In genomic region chr11:64863381-64864060, GRCh38 we compare ENCODE assay signal across 9 cellular contexts. TPM values are rescaled to one million over a fixed set of nuclear protein-coding genes. Genes with fewer than 3 reads are reported as not detected.
DNase-seq lines count a peak whose midpoint lies in the region; ATAC-seq, FAIRE-seq and TF ChIP-seq lines count a peak whose summit lies in the region.
"Had no signal": no experiment of that assay in that cellular context is flagged by ENCODE, and none has a peak within 500 bp of the region (broad histone marks: within the 10 kb centered on the region; RNA-seq: fewer than 3 reads in every experiment).

No MANE protein-coding gene starts in this region.

- WGBS in HUES64 = 76% methylated on average over 23 of the region's 23 CpGs

- H3K9ac ChIP-seq in HUES64 (ENCODE audit: low read depth, low read length) = peak overlapping the region; percentile 21; the same call in 1 of the 2 replicates
- peak overlapping the region; percentile 60 for H3K9ac ChIP-seq in keratinocyte (ENCODE audit: control insufficient read depth, extremely low read depth, insufficient read depth, low read length)
- H3K9ac ChIP-seq: SK-N-SH had no signal

- peak overlapping the region; percentile 74 for H3K4me2 ChIP-seq in keratinocyte (ENCODE audit: control insufficient read depth, extremely low read depth, insufficient read depth, low read depth, low read length)
- H3K4me2 ChIP-seq: SK-N-SH had no signal

- H3K27ac ChIP-seq in HUES64 (ENCODE audit: low read depth, low read length) = peak overlapping the region; percentile 49
- peak overlapping the region; percentile 74 for H3K27ac ChIP-seq in keratinocyte (ENCODE audit: control insufficient read depth, insufficient read depth, low read length)

- H3K36me3 ChIP-seq in HUES64 (ENCODE audit: insufficient read depth, low read length) (peaks cover 5% of the 10 kb centered on the region; the same call in 1 of the 2 replicates), keratinocyte (ENCODE audit: control insufficient read depth in 2 of 2, extremely low read depth in 1 of 2, insufficient read depth in 2 of 2, low read length in 2 of 2) (peaks cover 18% of the 10 kb centered on the region in 2 experiments)

- DNase-seq in keratinocyte (ENCODE audit: low read depth, low spot score) = no peak
- DNase-seq in stimulated activated naive CD8-positive, alpha-beta T cell treated with anti-CD3 and anti-CD28 coated beads, Interleukin-15, amount 100 ng/mL, for 72 hours = no peak
- DNase-seq: SK-N-SH had no signal

- dilution Hi-C loops in keratinocyte (cut with MboI; ENCODE audit: extremely low pct_ligation_motif_present, low sequenced_read_pairs) = no loop called here

- H4K20me1 ChIP-seq in keratinocyte (ENCODE audit: control insufficient read depth, extremely low read depth, insufficient read depth, low read length) = peaks cover 3% of the 10 kb centered on the region

- peaks cover 80% of the 10 kb centered on the region for H3K79me2 ChIP-seq in keratinocyte (ENCODE audit: control insufficient read depth, insufficient read depth, low read length)

- peak overlapping the region; percentile 94 for H3K27ac Mint-ChIP-seq in activated naive CD8-positive, alpha-beta T cell
- H3K27ac Mint-ChIP-seq in stimulated activated naive CD8-positive, alpha-beta T cell treated with anti-CD3 and anti-CD28 coated beads, Interleukin-15, amount 100 ng/mL, for 72 hours = peak overlapping the region; percentile 94 to 99

- no peak for TF ChIP-seq CTCF in keratinocyte (optimal IDR thresholded peaks at IDR 0.05 in 1 of 3, IDR thresholded peaks at IDR 0.05 in 1 of 3, conservative IDR thresholded peaks at IDR 0.05 in 1 of 3; ENCODE audit: extremely low read depth in 1 of 3, insufficient read depth in 2 of 3, low read length in 3 of 3)

- no peak for FAIRE-seq in keratinocyte (lab: Jason Lieb, UNC)

- no peaks in the 10 kb centered on the region for H3K9me3 Mint-ChIP-seq in activated naive CD8-positive, alpha-beta T cell (ENCODE audit: low read depth)
- H3K9me3 Mint-ChIP-seq in stimulated activated naive CD8-positive, alpha-beta T cell treated with anti-CD3 and anti-CD28 coated beads, Interleukin-15, amount 100 ng/mL, for 72 hours = peaks cover 0 to 8% of the 10 kb centered on the region in 2 donors

- peaks cover 92% of the 10 kb centered on the region for H3K4me1 Mint-ChIP-seq in activated naive CD8-positive, alpha-beta T cell (ENCODE audit: low read depth)
- peaks cover 95% of the 10 kb centered on the region for H3K4me1 Mint-ChIP-seq in stimulated activated naive CD8-positive, alpha-beta T cell treated with anti-CD3 and anti-CD28 coated beads, Interleukin-15, amount 100 ng/mL, for 72 hours

- H2AFZ ChIP-seq in keratinocyte (ENCODE audit: control insufficient read depth, low read length) = no peak overlapping the region

- H3K27me3 Mint-ChIP-seq in activated naive CD8-positive, alpha-beta T cell = no peaks in the 10 kb centered on the region
- H3K27me3 Mint-ChIP-seq in stimulated activated naive CD8-positive, alpha-beta T cell treated with anti-CD3 and anti-CD28 coated beads, Interleukin-15, amount 100 ng/mL, for 72 hours = no peaks in the 10 kb centered on the region

- H3K27me3 ChIP-seq in HUES64 (ENCODE audit: insufficient read depth, low read length) = no peaks in the 10 kb centered on the region
- H3K27me3 ChIP-seq in keratinocyte (ENCODE audit: control insufficient read depth, extremely low read depth, insufficient read depth, low read length) = no peaks in the 10 kb centered on the region

- peaks cover 16% of the 10 kb centered on the region for H3K36me3 Mint-ChIP-seq in activated naive CD8-positive, alpha-beta T cell

- H3K9me3 ChIP-seq in HUES64 (ENCODE audit: insufficient read depth, low read depth, low read length) (no peaks in the 10 kb centered on the region), keratinocyte (ENCODE audit: control insufficient read depth, low read depth, low read length) (no peaks in the 10 kb centered on the region)
- H3K9me3 ChIP-seq: SK-N-SH had no signal

- ATAC-seq in stimulated activated naive CD8-positive, alpha-beta T cell treated with anti-CD3 and anti-CD28 coated beads, Interleukin-15, amount 100 ng/mL, for 72 hours = no peak
- ATAC-seq in HG02870 (IDR thresholded peaks at IDR 0.05; ENCODE audit: unreplicated experiment) (no peak), HG03159 (IDR thresholded peaks at IDR 0.05; ENCODE audit: unreplicated experiment) (no peak), GM19397 (IDR thresholded peaks at IDR 0.05; ENCODE audit: unreplicated experiment) (no peak), esophagus mucosa (no peak)

- H3K4me1 ChIP-seq in HUES64 (ENCODE audit: insufficient read depth, low read length) = peaks cover 20% of the 10 kb centered on the region; the same call in 1 of the 2 replicates
- H3K4me1 ChIP-seq in keratinocyte (ENCODE audit: control insufficient read depth, extremely low read depth, insufficient read depth, low read length) = peaks cover 56% of the 10 kb centered on the region

- H3K4me3 Mint-ChIP-seq in activated naive CD8-positive, alpha-beta T cell = peak overlapping the region; percentile 73
- H3K4me3 Mint-ChIP-seq in stimulated activated naive CD8-positive, alpha-beta T cell treated with anti-CD3 and anti-CD28 coated beads, Interleukin-15, amount 100 ng/mL, for 72 hours = peak overlapping the region; percentile 87 to 94

- peaks cover 8% of the 10 kb centered on the region for H3K9me1 ChIP-seq in keratinocyte (ENCODE audit: control insufficient read depth, extremely low read depth, insufficient read depth, low read length)

- H3K4me3 ChIP-seq in HUES64 (ENCODE audit: low read length) (no peak overlapping the region), keratinocyte (ENCODE audit: control insufficient read depth in 2 of 3, extremely low read depth in 1 of 3, insufficient read depth in 2 of 3, low read depth in 1 of 3, low read length in 3 of 3) (no peak overlapping the region)

RNA-seq across cellular contexts. Expression of gene EHD1, which starts 14.9 kb away (rescaled TPM):
- 20.5 TPM for polyA plus RNA-seq in HUES64 (2013, experiment 1 of 2)
- polyA plus RNA-seq in HUES64 (2013, experiment 2 of 2) = 19.7 TPM
- 73.9 to 192 TPM (median 75.6 TPM) in 3 replicates for polyA plus RNA-seq in keratinocyte
- polyA plus RNA-seq in keratinocyte (2011; ENCODE audit: low read depth) = 89.7 TPM
- 69.4 and 117 TPM in 2 replicates for polyA plus RNA-seq in keratinocyte (2011; cell fraction: cytosol; rRNA removed)
- 139 and 148 TPM in 2 replicates for polyA plus RNA-seq in keratinocyte (2011; cell fraction: nucleus; rRNA removed)
- polyA plus RNA-seq in keratinocyte (2012; ENCODE audit: low replicate concordance) = 50.2 and 134 TPM in 2 replicates
- 107 to 412 TPM (median 144 TPM) in 3 replicates for polyA minus RNA-seq in keratinocyte
- 120 TPM for polyA minus RNA-seq in keratinocyte (2011; cell fraction: cytosol; rRNA and poly(A)+ RNA removed)
- polyA minus RNA-seq in keratinocyte (2011; cell fraction: nucleus; rRNA and poly(A)+ RNA removed) = 91.0 and 135 TPM in 2 replicates
- total RNA-seq in esophagus mucosa = 25.6 TPM

RNA-seq across cellular contexts. Expression of gene CDC42BPG, which starts 19.1 kb away (rescaled TPM):
- 4.0 TPM for polyA plus RNA-seq in HUES64 (2013, experiment 1 of 2)
- polyA plus RNA-seq in HUES64 (2013, experiment 2 of 2) = 4.4 TPM
- 2.2 to 4.0 TPM (median 2.5 TPM) in 3 replicates for polyA plus RNA-seq in keratinocyte
- polyA plus RNA-seq in keratinocyte (2011; ENCODE audit: low read depth) = 2.5 TPM
- polyA plus RNA-seq in keratinocyte (2011; cell fraction: cytosol; rRNA removed) = 1.4 and 3.5 TPM in 2 replicates
- 9.9 and 12.9 TPM in 2 replicates for polyA plus RNA-seq in keratinocyte (2011; cell fraction: nucleus; rRNA removed)
- 6.3 and 7.4 TPM in 2 replicates for polyA plus RNA-seq in keratinocyte (2012; ENCODE audit: low replicate concordance)
- polyA minus RNA-seq in keratinocyte = 3.6 to 9.7 TPM (median 5.5 TPM) in 3 replicates
- polyA minus RNA-seq in keratinocyte (2011; cell fraction: cytosol; rRNA and poly(A)+ RNA removed) = 4.6 TPM
- 11.5 and 16.9 TPM in 2 replicates for polyA minus RNA-seq in keratinocyte (2011; cell fraction: nucleus; rRNA and poly(A)+ RNA removed)
- total RNA-seq in esophagus mucosa = 20.5 TPM

RNA-seq across cellular contexts. Expression of gene MEN1, which starts 53.2 kb away (rescaled TPM):
- polyA plus RNA-seq in HUES64 (2013, experiment 1 of 2) = 31.5 TPM
- 36.6 TPM for polyA plus RNA-seq in HUES64 (2013, experiment 2 of 2)
- 14.2 to 19.1 TPM (median 18.2 TPM) in 3 replicates for polyA plus RNA-seq in keratinocyte
- polyA plus RNA-seq in keratinocyte (2011; ENCODE audit: low read depth) = 4.6 TPM
- 10.7 and 17.7 TPM in 2 replicates for polyA plus RNA-seq in keratinocyte (2011; cell fraction: cytosol; rRNA removed)
- 39.7 and 52.7 TPM in 2 replicates for polyA plus RNA-seq in keratinocyte (2011; cell fraction: nucleus; rRNA removed)
- 19.6 and 27.4 TPM in 2 replicates for polyA plus RNA-seq in keratinocyte (2012; ENCODE audit: low replicate concordance)
- polyA minus RNA-seq in keratinocyte = 12.3 to 50.8 TPM (median 16.1 TPM) in 3 replicates
- 35.9 TPM for polyA minus RNA-seq in keratinocyte (2011; cell fraction: cytosol; rRNA and poly(A)+ RNA removed)
- polyA minus RNA-seq in keratinocyte (2011; cell fraction: nucleus; rRNA and poly(A)+ RNA removed) = 25.9 and 29.3 TPM in 2 replicates
- 15.6 TPM for total RNA-seq in esophagus mucosa

RNA-seq across cellular contexts. Expression of gene ATG2A, which starts 53.5 kb away (rescaled TPM):
- 8.8 TPM for polyA plus RNA-seq in HUES64 (2013, experiment 1 of 2)
- polyA plus RNA-seq in HUES64 (2013, experiment 2 of 2) = 8.9 TPM
- polyA plus RNA-seq in keratinocyte = 2.4 to 5.7 TPM (median 4.5 TPM) in 3 replicates
- polyA plus RNA-seq in keratinocyte (2011; ENCODE audit: low read depth) = 8.6 TPM
- polyA plus RNA-seq in keratinocyte (2011; cell fraction: cytosol; rRNA removed) = 3.0 and 6.4 TPM in 2 replicates
- 15.8 and 21.8 TPM in 2 replicates for polyA plus RNA-seq in keratinocyte (2011; cell fraction: nucleus; rRNA removed)
- polyA plus RNA-seq in keratinocyte (2012; ENCODE audit: low replicate concordance) = 13.5 and 26.7 TPM in 2 replicates
- 7.6 to 19.2 TPM (median 9.6 TPM) in 3 replicates for polyA minus RNA-seq in keratinocyte
- 27.4 TPM for polyA minus RNA-seq in keratinocyte (2011; cell fraction: cytosol; rRNA and poly(A)+ RNA removed)
- 18.6 and 21.2 TPM in 2 replicates for polyA minus RNA-seq in keratinocyte (2011; cell fraction: nucleus; rRNA and poly(A)+ RNA removed)
- 10.7 TPM for total RNA-seq in esophagus mucosa
